18 cellular contexts compared by ENCODE assay signal in genomic region chr2:10393648-10393982, GRCh38. TPM values are rescaled to one million over a fixed set of nuclear protein-coding genes. Genes with fewer than 3 reads are reported as not detected.
A peak's percentile ranks its signal among the peaks of the same experiment; 100 is the strongest.
DNase-seq lines count a peak whose midpoint lies in the region; ATAC-seq, FAIRE-seq and TF ChIP-seq lines count a peak whose summit lies in the region.
"Had no signal": no experiment of that assay in that cellular context is flagged by ENCODE, and none has a peak within 500 bp of the region (broad histone marks: within the 10 kb centered on the region; RNA-seq: fewer than 3 reads in every experiment).

No MANE protein-coding gene starts in this region.

- CTCF ChIA-PET in MCF 10A (lab: Yijun Ruan, JAX): interaction anchor here (0.6 to 7.0 kb wide), 6 partner anchors 14 to 90 kb away, joined by 3 to 83 read pairs (median 3); no protein-coding TSS in a partner anchor

- H3K27ac ChIP-seq in breast epithelium (peak overlapping the region in 1 of 2 donors; percentile 7), lower lobe of right lung (peak overlapping the region; percentile 47), upper lobe of right lung (peak overlapping the region; percentile 40)
- H3K27ac ChIP-seq: brain microvascular endothelial cell, coronary artery, SJSA1, tibial artery had no signal

- peak overlapping the region; percentile 71 for H3K27ac Mint-ChIP-seq in MCF 10A (ENCODE audit: low read depth, unreplicated experiment)
- H3K27ac Mint-ChIP-seq: activated CD4-positive, alpha-beta T cell treated with anti-CD3 and anti-CD28 coated beads, Interleukin-2, amount 10 ng/mL, durations not matched to agents 7 days and 5 days had no signal

- no TSS peak for BruUV-seq in MCF 10A (replicated peaks; lab: Mats Ljungman, UMichigan)

- no peak overlapping the region for H3K4me3 ChIP-seq in breast epithelium
- no peak overlapping the region for H3K4me3 ChIP-seq in bronchial epithelial cell (ENCODE audit: low read depth, low read length)
- H3K4me3 ChIP-seq in lower lobe of right lung: no peak overlapping the region
- no peak overlapping the region for H3K4me3 ChIP-seq in upper lobe of right lung
- H3K4me3 ChIP-seq: coronary artery, heart left ventricle, SJSA1, tibial artery had no signal

- H3K4me1 Mint-ChIP-seq in MCF 10A (ENCODE audit: insufficient read depth, unreplicated experiment): peaks cover 42% of the 10 kb centered on the region

- no peak overlapping the region for H3K4me3 Mint-ChIP-seq in MCF 10A (ENCODE audit: unreplicated experiment)
- H3K4me3 Mint-ChIP-seq: activated CD4-positive, alpha-beta T cell treated with anti-CD3 and anti-CD28 coated beads, Interleukin-2, amount 10 ng/mL, durations not matched to agents 7 days and 5 days had no signal

- intact Hi-C loops in MCF 10A (cut with micrococcal nuclease): loop anchor here (5.0 kb wide), 1 partner anchor 91 kb away; the partner anchor contains the start of gene HPCAL1
- intact Hi-C loops in breast epithelium (cut with DNase I; ENCODE audit: low total_unique reads): no loop called here
- intact Hi-C loops in lower lobe of right lung (cut with DNase I): no loop called here
- intact Hi-C loops in upper lobe of right lung (cut with DNase I): no loop called here
- intact Hi-C loops in left cardiac atrium (cut with DNase I): no loop called here

- no peak for TF ChIP-seq POLR2A in breast epithelium (IDR thresholded peaks at IDR 0.05)

- H3K9me3 ChIP-seq in breast epithelium: no peaks in the 10 kb centered on the region
- H3K9me3 ChIP-seq in lower lobe of right lung: no peaks in the 10 kb centered on the region
- H3K9me3 ChIP-seq in upper lobe of right lung: no peaks in the 10 kb centered on the region
- H3K9me3 ChIP-seq: heart left ventricle, SJSA1, tibial artery had no signal

- H3K36me3 ChIP-seq in breast epithelium (no peaks in the 10 kb centered on the region), bronchial epithelial cell (ENCODE audit: control insufficient read depth, insufficient read depth, low read length) (no peaks in the 10 kb centered on the region), lower lobe of right lung (peaks cover 7% of the 10 kb centered on the region), upper lobe of right lung (no peaks in the 10 kb centered on the region)
- H3K36me3 ChIP-seq: brain microvascular endothelial cell, heart left ventricle, SJSA1, tibial artery had no signal

- H3K4me1 ChIP-seq in breast epithelium: no peaks in the 10 kb centered on the region
- H3K4me1 ChIP-seq in lower lobe of right lung: peaks cover 86% of the 10 kb centered on the region
- H3K4me1 ChIP-seq in upper lobe of right lung: peaks cover 65% of the 10 kb centered on the region

- H3K27me3 ChIP-seq in breast epithelium (no peaks in the 10 kb centered on the region), bronchial epithelial cell (ENCODE audit: control insufficient read depth, insufficient read depth, low read length) (no peaks in the 10 kb centered on the region), lower lobe of right lung (ENCODE audit: low read depth) (no peaks in the 10 kb centered on the region), upper lobe of right lung (no peaks in the 10 kb centered on the region)
- H3K27me3 ChIP-seq: brain microvascular endothelial cell, heart left ventricle, SJSA1, tibial artery had no signal

- ATAC-seq in lower lobe of right lung: no peak
- no peak for ATAC-seq in upper lobe of right lung
- no peak for ATAC-seq in HG02840 (IDR thresholded peaks at IDR 0.05; ENCODE audit: low FRiP score, unreplicated experiment)
- ATAC-seq in left cardiac atrium: no peak
- ATAC-seq: stimulated activated naive CD8-positive, alpha-beta T cell treated with anti-CD3 and anti-CD28 coated beads, Interleukin-15, Interleukin-2, amounts not matched to agents 100 U/mL and 50 U/mL, for 24 hours had no signal

- no peaks in the 10 kb centered on the region for H3K9me3 Mint-ChIP-seq in MCF 10A (ENCODE audit: unreplicated experiment)
- H3K9me3 Mint-ChIP-seq: activated CD4-positive, alpha-beta T cell treated with anti-CD3 and anti-CD28 coated beads, Interleukin-2, amount 10 ng/mL, durations not matched to agents 7 days and 5 days had no signal

- no peak for FAIRE-seq in bronchial epithelial cell (lab: Jason Lieb, UNC)

- H3K27me3 Mint-ChIP-seq in MCF 10A (ENCODE audit: insufficient read depth, unreplicated experiment): no peaks in the 10 kb centered on the region
- H3K27me3 Mint-ChIP-seq: activated CD4-positive, alpha-beta T cell treated with anti-CD3 and anti-CD28 coated beads, Interleukin-2, amount 10 ng/mL, durations not matched to agents 7 days and 5 days had no signal

- peaks cover 24% of the 10 kb centered on the region for H3K36me3 Mint-ChIP-seq in MCF 10A (ENCODE audit: insufficient read depth, unreplicated experiment)

- POLR2A ChIA-PET in MCF 10A (lab: Yijun Ruan, JAX): interaction anchor here (0.7 to 6.8 kb wide), 5 partner anchors 11 to 104 kb away, joined by 3 to 80 read pairs (median 4); no protein-coding TSS in a partner anchor

- no peak for TF ChIP-seq CTCF in MCF 10A (IDR thresholded peaks at IDR 0.05; ENCODE audit: unreplicated experiment)
- TF ChIP-seq CTCF in breast epithelium (IDR thresholded peaks at IDR 0.05): no peak
- no peak for TF ChIP-seq CTCF in bronchial epithelial cell (IDR thresholded peaks at IDR 0.05; ENCODE audit: insufficient read depth, low read length, severe bottlenecking)
- TF ChIP-seq CTCF in lower lobe of right lung (IDR thresholded peaks at IDR 0.05): no peak
- TF ChIP-seq CTCF in upper lobe of right lung (IDR thresholded peaks at IDR 0.05): no peak

- DNase-seq in MCF 10A (ENCODE audit: unreplicated experiment): no peak
- DNase-seq in breast epithelium (ENCODE audit: low spot score in 2 of 2): no peak
- DNase-seq in bronchial epithelial cell (ENCODE audit: low read depth): peak; percentile 28
- DNase-seq in lower lobe of right lung: no peak
- DNase-seq in upper lobe of right lung: no peak
- no peak for DNase-seq in DMS 273 treated with DMSO at 0.1 percent for 48 hours (lab: John Stamatoyannopoulos, UW)
- DNase-seq in left cardiac atrium: no peak
- DNase-seq: activated CD4-positive, alpha-beta T cell treated with anti-CD3 and anti-CD28 coated beads, Interleukin-2, amount 10 ng/mL, durations not matched to agents 7 days and 5 days; activated effector memory CD4-positive, alpha-beta T cell treated with anti-CD3 and anti-CD28 coated beads, Interleukin-2, amount 50 U/mL, for 16 hours; brain microvascular endothelial cell; heart left ventricle; NCI-H2081; stimulated activated CD4-positive, alpha-beta T cell treated with anti-CD3 and anti-CD28 coated beads, Interleukin-4, amount 100 ng/mL, for 1 hour; stimulated activated naive CD8-positive, alpha-beta T cell treated with anti-CD3 and anti-CD28 coated beads, Interleukin-15, Interleukin-2, amounts not matched to agents 100 U/mL and 50 U/mL, for 24 hours; tibial artery had no signal

RNA-seq across cellular contexts. Expression of gene ODC1, which starts 54.5 kb away (rescaled TPM):
- total RNA-seq in MCF 10A (2022) (321 and 341 TPM in 2 replicates), breast epithelium (10 to 100 TPM; 39.8 to 68.8 (median 60.3) TPM), bronchial epithelial cell (319 and 715 TPM in 2 replicates), lower lobe of right lung (30.1 TPM), upper lobe of right lung (50.9 TPM), left cardiac atrium (10 to 100 TPM; 26.7 to 40.5 TPM)
